In genomic region chr6:128121190-128121589, GRCh38 we compare ENCODE assay signal across 1 cellular context.
TF ChIP-seq lines count a peak whose summit lies in the region.

No MANE protein-coding gene starts in this region.

TF ChIP-seq in liver, 16 proteins besides CTCF, POLR2A, EP300 and RAD21 (continued from another document):
- TF ChIP-seq REST (IDR thresholded peaks at IDR 0.05) (no peak), JUND (IDR thresholded peaks at IDR 0.05) (no peak)
- TF ChIP-seq, protein P1, sequence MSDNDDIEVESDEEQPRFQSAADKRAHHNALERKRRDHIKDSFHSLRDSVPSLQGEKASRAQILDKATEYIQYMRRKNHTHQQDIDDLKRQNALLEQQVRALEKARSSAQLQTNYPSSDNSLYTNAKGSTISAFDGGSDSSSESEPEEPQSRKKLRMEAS (IDR thresholded peaks at IDR 0.05) = no peak
TF ChIP-seq in liver: peak in this region for 0.
